Comparison of ENCODE assay signal across 8 cellular contexts in the genomic region with DNA sequence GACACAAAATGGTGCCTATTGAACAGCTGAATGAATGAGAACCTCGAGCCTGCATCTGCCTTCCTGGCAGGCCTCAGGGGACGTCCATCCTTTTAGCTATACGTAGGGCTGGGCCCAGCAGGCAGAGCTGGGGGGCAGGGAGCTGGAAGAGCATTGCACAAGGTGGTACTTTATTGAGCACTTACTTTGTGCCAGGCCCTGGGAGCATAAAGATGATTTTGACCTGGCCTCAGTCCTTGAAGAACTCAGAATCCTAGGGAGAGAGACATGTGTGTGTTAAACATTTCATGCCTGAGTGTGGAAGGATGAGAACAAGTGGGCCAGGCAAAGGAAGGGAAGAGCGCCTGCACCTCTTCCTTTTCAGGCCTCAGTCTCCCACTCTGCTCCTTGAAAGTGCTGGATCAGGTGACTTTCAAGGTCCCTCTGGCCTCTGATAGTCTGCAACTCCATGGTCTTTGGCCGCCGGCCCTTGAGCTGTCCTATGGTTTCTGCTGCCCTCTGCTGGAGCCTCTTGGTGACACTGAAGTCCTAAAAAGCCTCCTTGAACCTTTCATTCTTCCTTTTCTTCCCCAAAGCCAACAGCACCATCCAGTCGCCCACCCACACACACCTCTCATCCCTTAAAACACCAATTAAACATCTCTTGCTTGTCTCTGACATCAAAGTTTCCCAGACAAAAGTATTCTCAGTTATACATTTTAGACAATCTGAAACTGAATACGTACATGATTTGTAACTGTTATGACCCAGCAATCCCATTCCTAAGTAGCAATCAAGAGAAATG. TPM values are rescaled to one million over a fixed set of nuclear protein-coding genes. Genes with fewer than 3 reads are reported as not detected.
DNase-seq lines count a peak whose midpoint lies in the region; ATAC-seq, FAIRE-seq and TF ChIP-seq lines count a peak whose summit lies in the region.

No MANE protein-coding gene starts in this region.

- POLR2A ChIA-PET in A549 (lab: Yijun Ruan, JAX) = interaction anchor here (0.6 to 2.4 kb wide), 2 partner anchors 29 to 162 kb away, joined by 3 to 6 read pairs; a partner anchor contains a TSS

- DNase-seq in A549 (ENCODE audit: low read depth in 1 of 2, low spot score in 1 of 2) = peak; percentile 82 to 87
- peak; percentile 84 for DNase-seq in GM13976 (ENCODE audit: low spot score)
- DNase-seq in NCI-H2107 treated with DMSO at 0.1 percent for 48 hours (lab: John Stamatoyannopoulos, UW; ENCODE audit: unreplicated experiment) = peak; percentile 53
- DNase-seq in UCSD-AML1 (lab: John Stamatoyannopoulos, UW; ENCODE audit: unreplicated experiment) = peak; percentile 81
- peak; percentile 85 to 86 for DNase-seq in T47D (ENCODE audit: low read depth in 1 of 2, low spot score in 1 of 2)
- peak; percentile 76 for DNase-seq in iris pigment epithelial cell (ENCODE audit: low read depth)
- peak; percentile 47 for DNase-seq in stimulated activated CD4-positive, alpha-beta T cell treated with anti-CD3 and anti-CD28 coated beads, Interleukin-1b, Interleukin-23, amount 100 ng/mL, for 48 hours

- no peaks in the 10 kb centered on the region for H3K9me3 ChIP-seq in A549

- peak; percentile 72 for FAIRE-seq in A549 (lab: Jason Lieb, UNC)

- peak; percentile 90 to 94 for TF ChIP-seq RAD21 in A549 (conservative IDR thresholded peaks at IDR 0.05 in 1 of 2, IDR thresholded peaks at IDR 0.05 in 1 of 2)

- TF ChIP-seq POLR2A in A549 (IDR thresholded peaks at IDR 0.05; ENCODE audit: low read length) = no peak

- WGBS in A549 (ENCODE audit: missing lambda C conversion rate) = 37% methylated on average over 8 of the region's 8 CpGs

- TF ChIP-seq EP300 in A549 (IDR thresholded peaks at IDR 0.05) = no peak

- CTCF ChIA-PET in A549 (lab: Yijun Ruan, JAX) = interaction anchor here (0.5 to 20.8 kb wide), 46 partner anchors 8 to 271 kb away, joined by 3 to 341 read pairs (median 6); a partner anchor contains a TSS

- peak overlapping the region; percentile 43 to 77; a peak in 4 of 6 replicates for H3K27ac ChIP-seq in A549

- ATAC-seq in A549 = peak; percentile 54 to 68; a peak in 5 of 6 replicates
- no peak for ATAC-seq in GM21528 (IDR thresholded peaks at IDR 0.05; ENCODE audit: low FRiP score, unreplicated experiment)

- TF ChIP-seq CTCF in A549 (IDR thresholded peaks at IDR 0.05) (peak; percentile 94), GM13976 (IDR thresholded peaks at IDR 0.05; ENCODE audit: borderline replicate concordance, control extremely low read depth, extremely low read depth, insufficient read depth, missing control alignments) (peak; percentile 61)

- in situ Hi-C loops in GM13976 (cut with MboI; ENCODE audit: low sequenced_read_pairs, unreplicated experiment) (loop anchor here (5.0 kb wide), 1 partner anchor 48 kb away; no protein-coding TSS in a partner anchor), T47D (cut with HindIII; ENCODE audit: low pct_unique_long_range_greater_than_20kb, low sequenced_read_pairs) (no loop called here)

- no peak overlapping the region for H3K4me2 ChIP-seq in A549

- H3K4me3 ChIP-seq in A549 = no peak overlapping the region

- H3K4me1 ChIP-seq in A549 = peaks cover 15% of the 10 kb centered on the region

TF ChIP-seq in A549, 52 proteins besides CTCF, POLR2A, EP300 and RAD21:
- TF ChIP-seq NFE2L2 (conservative IDR thresholded peaks at IDR 0.05; ENCODE audit: low read length) (no peak), SMC3 (IDR thresholded peaks at IDR 0.05) (peak; percentile 88)

RNA-seq across cellular contexts. Expression of a gene that starts 3.5 kb away (rescaled TPM):
- 1.7 and 2.9 TPM in 2 replicates for polyA plus RNA-seq in A549 (2011; rRNA removed)
- polyA plus RNA-seq in A549 (2012; cell fraction: cytosol; rRNA removed) = 4.2 and 5.4 TPM in 2 replicates
- polyA plus RNA-seq in A549 (2012; cell fraction: nucleus; rRNA removed) = 27.8 and 33.5 TPM in 2 replicates
- polyA plus RNA-seq in A549 (2017; fragmentation: RNase III; extraction: RNeasy Plus Mini Kit Qiagen cat#74134 plus additional on column Dnase treatment) = 5.0 to 7.5 TPM (median 6.3 TPM) in 3 replicates
- 0.79 and 1.4 TPM in 2 replicates for polyA minus RNA-seq in A549 (2011; rRNA and poly(A)+ RNA removed)

RNA-seq across cellular contexts. Expression of a gene that starts 29.3 kb away (rescaled TPM):
- polyA plus RNA-seq in A549 (2011; rRNA removed) = 0.05 and 0.07 TPM in 2 replicates
- polyA plus RNA-seq in A549 (2012; cell fraction: cytosol; rRNA removed) = 0.13 and 0.16 TPM in 2 replicates
- 0.47 and 0.67 TPM in 2 replicates for polyA plus RNA-seq in A549 (2012; cell fraction: nucleus; rRNA removed)
- 0.08 to 0.18 TPM (median 0.10 TPM) in 3 replicates for polyA plus RNA-seq in A549 (2017; fragmentation: RNase III; extraction: RNeasy Plus Mini Kit Qiagen cat#74134 plus additional on column Dnase treatment)
- 0.34 TPM in 1 of 2 replicates, not detected in the other for polyA minus RNA-seq in A549 (2011; rRNA and poly(A)+ RNA removed)

RNA-seq across cellular contexts. Expression of a gene that starts 30.4 kb away (rescaled TPM):
- 0.15 TPM in 1 of 2 replicates, not detected in the other for polyA plus RNA-seq in A549 (2011; rRNA removed)
- polyA plus RNA-seq in A549 (2012; cell fraction: cytosol; rRNA removed) = 0.10 and 0.20 TPM in 2 replicates
- 0.34 and 0.40 TPM in 2 replicates for polyA plus RNA-seq in A549 (2012; cell fraction: nucleus; rRNA removed)
- 0.10 to 0.33 TPM (median 0.14 TPM) in 3 replicates for polyA plus RNA-seq in A549 (2017; fragmentation: RNase III; extraction: RNeasy Plus Mini Kit Qiagen cat#74134 plus additional on column Dnase treatment)
- not detected in 2 replicates for polyA minus RNA-seq in A549 (2011; rRNA and poly(A)+ RNA removed)

RNA-seq across cellular contexts. Expression of a gene that starts 31.1 kb away (rescaled TPM):
- polyA plus RNA-seq in A549 (2011; rRNA removed) (not detected in 2 replicates), A549 (2017; fragmentation: RNase III; extraction: RNeasy Plus Mini Kit Qiagen cat#74134 plus additional on column Dnase treatment) (not detected in 3 replicates)
- polyA plus RNA-seq in A549 (2012; cell fraction: cytosol; rRNA removed) = not detected in 2 replicates
- polyA plus RNA-seq in A549 (2012; cell fraction: nucleus; rRNA removed) = 0.01 TPM in 1 of 2 replicates, not detected in the other
- polyA minus RNA-seq in A549 (2011; rRNA and poly(A)+ RNA removed) = not detected in 2 replicates
